In the genomic region with DNA sequence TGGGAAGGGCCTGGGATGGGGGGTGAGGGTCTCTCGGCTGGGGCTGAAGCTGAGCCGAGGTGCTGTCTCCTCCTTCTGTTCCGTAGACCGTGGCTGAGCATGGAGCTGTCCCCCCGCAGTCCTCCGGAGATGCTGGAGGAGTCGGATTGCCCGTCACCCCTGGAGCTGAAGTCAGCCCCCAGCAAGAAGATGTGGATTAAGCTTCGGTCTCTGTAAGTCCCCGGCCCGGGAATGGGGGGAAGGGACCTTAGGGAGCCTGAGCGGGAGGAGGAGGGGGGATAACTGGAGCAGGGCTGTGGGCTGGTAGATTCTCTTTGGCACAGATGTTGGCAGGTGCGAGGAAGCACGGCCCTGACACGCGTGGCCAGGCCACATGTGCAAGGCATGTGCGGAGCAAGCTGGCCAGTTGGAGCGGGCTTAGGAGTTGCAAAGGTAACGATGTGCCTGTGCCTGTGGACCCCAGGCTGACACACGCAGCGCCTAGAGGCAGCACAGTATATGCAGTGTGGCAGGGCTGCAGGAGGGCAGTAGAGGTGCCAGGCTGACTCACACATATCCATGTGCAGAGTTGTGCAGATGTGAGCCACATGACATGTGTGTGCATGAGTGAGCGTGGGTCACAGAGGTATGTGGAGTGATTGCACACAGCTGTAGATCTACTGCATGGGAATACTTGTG, we compare ENCODE assay signal across 9 cellular contexts. TPM values are rescaled to one million over a fixed set of nuclear protein-coding genes. Genes with fewer than 3 reads are reported as not detected.
DNase-seq lines count a peak whose midpoint lies in the region; ATAC-seq, FAIRE-seq and TF ChIP-seq lines count a peak whose summit lies in the region.
"Had no signal": no experiment of that assay in that cellular context is flagged by ENCODE, and none has a peak within 500 bp of the region (broad histone marks: within the 10 kb centered on the region; RNA-seq: fewer than 3 reads in every experiment).

No MANE protein-coding gene starts in this region.

- DNase-seq in NCI-H82 (lab: John Stamatoyannopoulos, UW) (peak; percentile 48), NCI-H82 treated with DMSO at 0.1 percent for 48 hours (lab: John Stamatoyannopoulos, UW; ENCODE audit: unreplicated experiment) (no peak), endothelial cell of umbilical vein (ENCODE audit: low read depth, low spot score) (peak; percentile 2), KG1 (lab: John Stamatoyannopoulos, UW) (no peak), putamen (ENCODE audit: low spot score) (no peak)
- peak; percentile 34 for DNase-seq in activated CD4-positive, CD25-positive, alpha-beta regulatory T cell treated with anti-CD3 and anti-CD28 coated beads, Interleukin-2, amount 50 U/mL, for 72 hours

- no peaks in the 10 kb centered on the region for H3K9me3 ChIP-seq in endothelial cell of umbilical vein (replicated peaks; ENCODE audit: control insufficient read depth, insufficient read depth, low read length)
- H3K9me3 ChIP-seq in neuron (ENCODE audit: low read length): peaks cover 2% of the 10 kb centered on the region
- H3K9me3 ChIP-seq: body of pancreas had no signal

- H3K27me3 ChIP-seq in endothelial cell of umbilical vein (ENCODE audit: control insufficient read depth in 2 of 2, insufficient read depth in 2 of 2, low read length in 2 of 2) (peaks cover 58 to 62% of the 10 kb centered on the region in 2 experiments), neuron (ENCODE audit: insufficient read depth, low read length) (peaks cover 50% of the 10 kb centered on the region)

- no peak overlapping the region for H3K27ac ChIP-seq in endothelial cell of umbilical vein (ENCODE audit: insufficient read depth, low read depth, low read length)
- H3K27ac ChIP-seq: body of pancreas had no signal

- H3K4me1 ChIP-seq in endothelial cell of umbilical vein (ENCODE audit: control insufficient read depth, extremely low read depth, insufficient read depth, low read length): no peaks in the 10 kb centered on the region
- H3K4me1 ChIP-seq in neuron (ENCODE audit: insufficient read depth, low read length): peaks cover 9% of the 10 kb centered on the region

- H3K79me2 ChIP-seq in endothelial cell of umbilical vein (ENCODE audit: control insufficient read depth, insufficient read depth, low read length): no peaks in the 10 kb centered on the region

- POLR2A ChIA-PET in endothelial cell of umbilical vein (lab: Charles Lee): no interaction called here

- H3K4me3 ChIP-seq in endothelial cell of umbilical vein (replicated peaks in 1 of 3; ENCODE audit: insufficient read depth in 1 of 3, low read depth in 1 of 3, low read length in 3 of 3): no peak overlapping the region
- H3K4me3 ChIP-seq in neuron (ENCODE audit: low read length): peak overlapping the region; percentile 33

- no peak for FAIRE-seq in endothelial cell of umbilical vein (lab: Jason Lieb, UNC)

- TF ChIP-seq POLR2A in endothelial cell of umbilical vein (IDR thresholded peaks at IDR 0.05; ENCODE audit: low read depth, low read length): no peak

- dilution Hi-C loops in endothelial cell of umbilical vein (cut with MboI; ENCODE audit: extremely low pct_ligation_motif_present, low sequenced_read_pairs): no loop called here

- H3K9me1 ChIP-seq in endothelial cell of umbilical vein (replicated peaks; ENCODE audit: control insufficient read depth, extremely low read depth, insufficient read depth, low read length): no peaks in the 10 kb centered on the region

- BruUV-seq in endothelial cell of umbilical vein (replicated peaks; lab: Mats Ljungman, UMichigan): no TSS peak

- no peak overlapping the region for H3K4me2 ChIP-seq in endothelial cell of umbilical vein (ENCODE audit: insufficient read depth, low read length)

- H3K36me3 ChIP-seq in endothelial cell of umbilical vein (ENCODE audit: control insufficient read depth in 2 of 2, extremely low read depth in 1 of 2, insufficient read depth in 2 of 2, low read length in 2 of 2): no peaks in the 10 kb centered on the region
- H3K36me3 ChIP-seq in neuron (ENCODE audit: insufficient read depth, low read length): no peaks in the 10 kb centered on the region

- H3K9ac ChIP-seq in endothelial cell of umbilical vein (replicated peaks; ENCODE audit: extremely low read depth, insufficient read depth, low read length): no peak overlapping the region

- H4K20me1 ChIP-seq in endothelial cell of umbilical vein (replicated peaks; ENCODE audit: control insufficient read depth, extremely low read depth, insufficient read depth, low read length): no peaks in the 10 kb centered on the region

- H2AFZ ChIP-seq in endothelial cell of umbilical vein (ENCODE audit: low read depth, low read length) (no peak overlapping the region), neuron (ENCODE audit: low read depth, low read length) (peak overlapping the region; percentile 31)

- intact Hi-C loops in endothelial cell of umbilical vein (cut with micrococcal nuclease): no loop called here

- TF ChIP-seq CTCF in endothelial cell of umbilical vein (IDR thresholded peaks at IDR 0.05; ENCODE audit: extremely low read depth in 1 of 2, insufficient read depth in 1 of 2, low read depth in 1 of 2, low read length in 2 of 2): no peak

- CTCF ChIA-PET in endothelial cell of umbilical vein (lab: Charles Lee): interaction anchor here (2.0 kb wide), 1 partner anchor 23 kb away, joined by 10 read pairs; no protein-coding TSS in a partner anchor

- ATAC-seq in GM18519 (IDR thresholded peaks at IDR 0.05; ENCODE audit: low FRiP score, unreplicated experiment): no peak

TF ChIP-seq in endothelial cell of umbilical vein, 7 proteins besides CTCF, POLR2A, EP300 and RAD21:
- TF ChIP-seq FOS (IDR thresholded peaks at IDR 0.05; ENCODE audit: borderline replicate concordance, insufficient read depth, low read length): no peak
- no peak for TF ChIP-seq GATA2 (IDR thresholded peaks at IDR 0.05; ENCODE audit: insufficient read depth, insufficient read length, low read depth, low read length)
- peak; percentile 65 for TF ChIP-seq EZH2 (IDR thresholded peaks at IDR 0.05; ENCODE audit: borderline replicate concordance, low read depth, low read length, severe bottlenecking)

RNA-seq across cellular contexts. Expression of a gene that starts 0.5 kb away (rescaled TPM):
- not detected in 2 replicates for total RNA-seq in endothelial cell of umbilical vein
- polyA plus RNA-seq in endothelial cell of umbilical vein: not detected in 2 replicates
- polyA plus RNA-seq in endothelial cell of umbilical vein (2011; cell fraction: cytosol; rRNA removed): not detected in 2 replicates
- 0.07 TPM in 1 of 2 replicates, not detected in the other for polyA plus RNA-seq in endothelial cell of umbilical vein (2011; cell fraction: nucleus; rRNA removed)
- 0.07 TPM in 1 of 2 replicates, not detected in the other for polyA plus RNA-seq in endothelial cell of umbilical vein (2012)
- polyA minus RNA-seq in endothelial cell of umbilical vein: not detected in 2 replicates
- polyA minus RNA-seq in endothelial cell of umbilical vein (2011; cell fraction: cytosol; rRNA and poly(A)+ RNA removed): not detected
- polyA minus RNA-seq in endothelial cell of umbilical vein (2011; cell fraction: nucleus; rRNA and poly(A)+ RNA removed): not detected in 2 replicates

RNA-seq across cellular contexts. Expression of a gene that starts 38.5 kb away (rescaled TPM):
- total RNA-seq in endothelial cell of umbilical vein: not detected in 2 replicates
- polyA plus RNA-seq in endothelial cell of umbilical vein: not detected in 2 replicates
- not detected in 2 replicates for polyA plus RNA-seq in endothelial cell of umbilical vein (2011; cell fraction: cytosol; rRNA removed)
- not detected in 2 replicates for polyA plus RNA-seq in endothelial cell of umbilical vein (2011; cell fraction: nucleus; rRNA removed)
- polyA plus RNA-seq in endothelial cell of umbilical vein (2012): not detected in 2 replicates
- polyA minus RNA-seq in endothelial cell of umbilical vein: not detected in 2 replicates
- polyA minus RNA-seq in endothelial cell of umbilical vein (2011; cell fraction: cytosol; rRNA and poly(A)+ RNA removed): not detected
- polyA minus RNA-seq in endothelial cell of umbilical vein (2011; cell fraction: nucleus; rRNA and poly(A)+ RNA removed): not detected in 2 replicates

RNA-seq across cellular contexts. Expression of a gene that starts 52.4 kb away (rescaled TPM):
- 0.07 and 0.09 TPM in 2 replicates for total RNA-seq in endothelial cell of umbilical vein
- polyA plus RNA-seq in endothelial cell of umbilical vein: 0.13 and 0.17 TPM in 2 replicates
- polyA plus RNA-seq in endothelial cell of umbilical vein (2011; cell fraction: cytosol; rRNA removed): 0.08 and 0.09 TPM in 2 replicates
- 0.21 and 0.25 TPM in 2 replicates for polyA plus RNA-seq in endothelial cell of umbilical vein (2011; cell fraction: nucleus; rRNA removed)
- 0.08 and 0.12 TPM in 2 replicates for polyA plus RNA-seq in endothelial cell of umbilical vein (2012)
- polyA minus RNA-seq in endothelial cell of umbilical vein: 1.1 and 1.4 TPM in 2 replicates
- not detected for polyA minus RNA-seq in endothelial cell of umbilical vein (2011; cell fraction: cytosol; rRNA and poly(A)+ RNA removed)
- polyA minus RNA-seq in endothelial cell of umbilical vein (2011; cell fraction: nucleus; rRNA and poly(A)+ RNA removed): 0.05 and 0.58 TPM in 2 replicates

Comparison
In these comparisons a context has a peak if more than half of its experiments do, and no peak if none do; other contexts are left out.
1. DNase-seq: peak in NCI-H82 (single experiment), activated CD4-positive, CD25-positive, alpha-beta regulatory T cell treated with anti-CD3 and anti-CD28 coated beads, Interleukin-2, amount 50 U/mL, for 72 hours (single experiment) and endothelial cell of umbilical vein (single experiment); none in NCI-H82 treated with DMSO at 0.1 percent for 48 hours (single experiment), KG1 (single experiment) and putamen (single experiment).